ENCODE assay signal across 1 cellular context in the genomic region with DNA sequence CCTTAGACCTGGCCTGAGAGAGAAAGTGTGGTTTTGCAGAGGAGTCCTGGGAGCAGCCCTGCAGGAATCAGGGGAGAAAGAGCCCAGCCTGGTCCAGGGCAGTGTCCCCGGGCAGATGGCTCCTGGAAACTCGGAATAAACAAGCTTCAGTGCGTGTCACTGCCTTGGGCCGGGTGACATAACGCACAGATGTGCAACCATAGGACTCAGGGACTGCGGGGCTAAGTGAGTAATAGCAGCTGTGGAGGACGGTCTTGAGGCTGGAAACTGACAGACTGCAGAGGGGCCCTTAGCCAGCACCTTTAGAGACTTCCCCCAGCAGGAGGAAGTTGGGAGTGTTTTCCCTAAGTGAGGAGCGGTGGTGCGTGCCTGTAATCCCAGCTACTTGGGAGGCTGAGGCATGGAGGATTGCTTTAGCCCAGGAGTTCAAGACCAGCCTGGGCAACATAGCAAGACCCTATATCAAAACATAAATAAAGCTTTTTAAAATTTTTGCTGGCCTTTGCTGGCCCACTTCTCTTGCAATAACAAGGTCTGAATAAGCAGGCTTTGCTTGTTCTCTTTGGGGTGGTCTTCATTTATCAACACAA.
TF ChIP-seq lines count a peak whose summit lies in the region.

No MANE protein-coding gene starts in this region.

TF ChIP-seq in H1, 55 proteins besides CTCF, POLR2A, EP300 and RAD21:
- TF ChIP-seq SP1 (IDR thresholded peaks at IDR 0.05; ENCODE audit: low read depth, low read length) (no peak), CHD2 (IDR thresholded peaks at IDR 0.05; ENCODE audit: low read length) (no peak)
